8 cellular contexts compared by ENCODE assay signal in the genomic region with DNA sequence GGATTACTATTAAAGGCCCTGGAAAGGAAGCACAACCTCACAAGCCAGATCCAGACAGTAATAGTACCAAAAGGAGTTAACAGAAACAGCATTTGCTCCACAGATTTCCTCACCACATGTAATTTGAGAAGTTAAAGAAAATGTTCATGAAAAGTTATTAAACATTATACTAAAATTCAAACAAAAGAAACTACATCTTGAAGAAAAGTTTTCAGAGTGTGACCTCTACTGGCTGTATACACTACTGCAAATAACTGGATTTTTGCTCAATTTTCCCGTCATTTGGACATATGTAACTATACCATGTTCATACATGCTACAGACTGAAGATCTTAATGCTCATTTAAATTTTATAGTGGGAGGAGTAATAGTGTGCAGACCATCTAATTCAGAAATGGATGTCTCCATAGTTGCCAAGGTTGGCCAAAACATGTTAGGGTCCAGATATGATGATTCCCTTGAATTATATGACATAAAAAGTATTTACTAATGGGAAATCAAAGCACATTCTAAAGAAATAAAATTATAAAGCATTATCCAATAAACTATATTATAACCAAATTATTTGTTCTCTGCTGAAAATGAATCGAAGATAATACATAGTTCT. TPM values are rescaled to one million over a fixed set of nuclear protein-coding genes. Genes with fewer than 3 reads are reported as not detected.
DNase-seq lines count a peak whose midpoint lies in the region; ATAC-seq and FAIRE-seq lines count a peak whose summit lies in the region.

No MANE protein-coding gene starts in this region.

- H3K4me3 Mint-ChIP-seq in CD4-positive, alpha-beta memory T cell = no peak overlapping the region
- peak overlapping the region; percentile 19 for H3K4me3 Mint-ChIP-seq in T-helper 17 cell
- no peak overlapping the region for H3K4me3 Mint-ChIP-seq in activated CD4-positive, alpha-beta T cell treated with anti-CD3 and anti-CD28 coated beads, Interleukin-2, amount 10 ng/mL, durations not matched to agents 24 days and 14 days

- DNase-seq in CD4-positive, alpha-beta memory T cell = peak in 4 of 5 donors; percentile 28 to 37 (median 36)
- DNase-seq in T-helper 17 cell (no peak), GM19238 (ENCODE audit: insufficient read length, low spot score) (no peak), activated T-cell treated with anti-CD3 and anti-CD28 coated beads for 4 hours (no peak)
- no peak for DNase-seq in activated CD4-positive, alpha-beta T cell treated with anti-CD3 and anti-CD28 coated beads, Interleukin-2, amount 10 ng/mL, durations not matched to agents 24 days and 14 days

- no peaks in the 10 kb centered on the region for H3K27me3 ChIP-seq in CD4-positive, alpha-beta memory T cell (ENCODE audit: insufficient read depth, low read length)

- H3K36me3 Mint-ChIP-seq in CD4-positive, alpha-beta memory T cell = peaks cover 13 to 52% of the 10 kb centered on the region in 2 donors
- H3K36me3 Mint-ChIP-seq in T-helper 17 cell (ENCODE audit: low read depth) = peaks cover 4% of the 10 kb centered on the region
- H3K36me3 Mint-ChIP-seq in activated CD4-positive, alpha-beta T cell treated with anti-CD3 and anti-CD28 coated beads, Interleukin-2, amount 10 ng/mL, durations not matched to agents 24 days and 14 days (ENCODE audit: low read depth) = peaks cover 38% of the 10 kb centered on the region

- H3K9me3 ChIP-seq in CD4-positive, alpha-beta memory T cell (ENCODE audit: control insufficient read depth in 1 of 2, low read length in 2 of 2) = no peaks in the 10 kb centered on the region
- no peaks in the 10 kb centered on the region for H3K9me3 ChIP-seq in T-helper 17 cell (ENCODE audit: control insufficient read depth, low read length, poor library complexity, severe bottlenecking)

- H3K27ac Mint-ChIP-seq in CD4-positive, alpha-beta memory T cell = peak overlapping the region; percentile 12 to 64 (median 52)
- H3K27ac Mint-ChIP-seq in T-helper 17 cell = no peak overlapping the region
- no peak overlapping the region for H3K27ac Mint-ChIP-seq in activated CD4-positive, alpha-beta T cell treated with anti-CD3 and anti-CD28 coated beads, Interleukin-2, amount 10 ng/mL, durations not matched to agents 24 days and 14 days

- POLR2A ChIA-PET in CD4-positive, alpha-beta memory T cell (lab: Charles Lee; ENCODE audit: partially characterized antibody) = interaction anchor here (1.2 to 2.4 kb wide), 3 partner anchors 110 to 172 kb away, joined by 4 to 8 read pairs (median 5); a partner anchor contains a TSS

- H3K27ac ChIP-seq in CD4-positive, alpha-beta memory T cell (ENCODE audit: low read depth, low read length) = no peak overlapping the region

- H3K36me3 ChIP-seq in CD4-positive, alpha-beta memory T cell (ENCODE audit: insufficient read depth, low read length) = peaks cover 53% of the 10 kb centered on the region

- CTCF ChIA-PET in CD4-positive, alpha-beta memory T cell (lab: Charles Lee; ENCODE audit: partially characterized antibody) = interaction anchor here (0.8 to 5.9 kb wide), 10 partner anchors 10 to 209 kb away, joined by 3 to 44 read pairs (median 10); a partner anchor contains a TSS

- ATAC-seq in GM21529 (IDR thresholded peaks at IDR 0.05; ENCODE audit: unreplicated experiment) = peak; percentile 36
- ATAC-seq in T-helper 17 cell = peak; percentile 60
- no peak for ATAC-seq in GM18519 (IDR thresholded peaks at IDR 0.05; ENCODE audit: low FRiP score, unreplicated experiment)

- no peaks in the 10 kb centered on the region for H3K9me3 Mint-ChIP-seq in CD4-positive, alpha-beta memory T cell
- no peaks in the 10 kb centered on the region for H3K9me3 Mint-ChIP-seq in activated CD4-positive, alpha-beta T cell treated with anti-CD3 and anti-CD28 coated beads, Interleukin-2, amount 10 ng/mL, durations not matched to agents 24 days and 14 days

- FAIRE-seq in islet of Langerhans (lab: Jason Lieb, UNC) = peak; percentile 85

- intact Hi-C loops in CD4-positive, alpha-beta memory T cell (cut with micrococcal nuclease) = loop anchor here (1.0 to 2.0 kb wide), 5 partner anchors 15 to 817 kb away; a partner anchor contains a TSS
- intact Hi-C loops in activated CD4-positive, alpha-beta T cell treated with anti-CD3 and anti-CD28 coated beads, Interleukin-2, amount 10 ng/mL, durations not matched to agents 24 days and 14 days (cut with micrococcal nuclease) = loop anchor here (1.0 kb wide), 2 partner anchors 21 to 172 kb away; a partner anchor contains a TSS

- H3K4me3 ChIP-seq in CD4-positive, alpha-beta memory T cell (ENCODE audit: low read length in 2 of 2) = no peak overlapping the region

- H3K4me1 ChIP-seq in CD4-positive, alpha-beta memory T cell (ENCODE audit: insufficient read depth, low read length) = peaks cover 19% of the 10 kb centered on the region

- H3K4me1 Mint-ChIP-seq in CD4-positive, alpha-beta memory T cell = peaks cover 22 to 30% (median 25%) of the 10 kb centered on the region in 4 donors
- H3K4me1 Mint-ChIP-seq in T-helper 17 cell = peaks cover 21% of the 10 kb centered on the region
- H3K4me1 Mint-ChIP-seq in activated CD4-positive, alpha-beta T cell treated with anti-CD3 and anti-CD28 coated beads, Interleukin-2, amount 10 ng/mL, durations not matched to agents 24 days and 14 days = peaks cover 28% of the 10 kb centered on the region

- no peaks in the 10 kb centered on the region for H3K27me3 Mint-ChIP-seq in CD4-positive, alpha-beta memory T cell
- H3K27me3 Mint-ChIP-seq in T-helper 17 cell = no peaks in the 10 kb centered on the region
- no peaks in the 10 kb centered on the region for H3K27me3 Mint-ChIP-seq in activated CD4-positive, alpha-beta T cell treated with anti-CD3 and anti-CD28 coated beads, Interleukin-2, amount 10 ng/mL, durations not matched to agents 24 days and 14 days

RNA-seq across cellular contexts. Expression of a gene that starts 5.6 kb away (rescaled TPM):
- total RNA-seq in CD4-positive, alpha-beta memory T cell = 10 to 100 TPM; 60.7 to 65.0 TPM
- polyA plus RNA-seq in CD4-positive, alpha-beta memory T cell = 10 to 100 TPM; 51.2 to 66.1 TPM
- total RNA-seq in T-helper 17 cell = 100 to 1,000 TPM in 1 of 2 donors, 10 to 100 TPM in 1; 98.0 to 123 TPM
- total RNA-seq in activated CD4-positive, alpha-beta T cell treated with anti-CD3 and anti-CD28 coated beads, Interleukin-2, amount 10 ng/mL, durations not matched to agents 24 days and 14 days = 134 and 141 TPM in 2 replicates

RNA-seq across cellular contexts. Expression of a gene that starts 25.3 kb away (rescaled TPM):
- 10 to 100 TPM; 96.1 to 99.8 TPM for total RNA-seq in CD4-positive, alpha-beta memory T cell
- polyA plus RNA-seq in CD4-positive, alpha-beta memory T cell = 100 to 1,000 TPM; 159 to 222 TPM
- 100 to 1,000 TPM; 104 to 105 TPM for total RNA-seq in T-helper 17 cell
- 4.3 and 5.3 TPM in 2 replicates for total RNA-seq in activated CD4-positive, alpha-beta T cell treated with anti-CD3 and anti-CD28 coated beads, Interleukin-2, amount 10 ng/mL, durations not matched to agents 24 days and 14 days

Comparison
In these comparisons a context has a peak if more than half of its experiments do, and no peak if none do; other contexts are left out.
1. DNase-seq: peak in CD4-positive, alpha-beta memory T cell (4 of 5); none in T-helper 17 cell (0 of 3), GM19238 (single experiment), activated CD4-positive, alpha-beta T cell treated with anti-CD3 and anti-CD28 coated beads, Interleukin-2, amount 10 ng/mL, durations not matched to agents 24 days and 14 days (single experiment) and activated T-cell treated with anti-CD3 and anti-CD28 coated beads for 4 hours (single experiment).
2. H3K27ac Mint-ChIP-seq: peak in CD4-positive, alpha-beta memory T cell (7 of 7); none in T-helper 17 cell (single experiment) and activated CD4-positive, alpha-beta T cell treated with anti-CD3 and anti-CD28 coated beads, Interleukin-2, amount 10 ng/mL, durations not matched to agents 24 days and 14 days (single experiment).
3. RNA of a gene that starts 25.3 kb away (total RNA-seq): 104 to 105 TPM in T-helper 17 cell and 96.1 to 99.8 TPM in CD4-positive, alpha-beta memory T cell; 4.3 to 5.3 TPM in activated CD4-positive, alpha-beta T cell treated with anti-CD3 and anti-CD28 coated beads, Interleukin-2, amount 10 ng/mL, durations not matched to agents 24 days and 14 days; every median in the first group is over 10 times any median in the second.